8 cellular contexts compared by ENCODE assay signal in genomic region chr15:85793641-85794597, GRCh38. TPM values are rescaled to one million over a fixed set of nuclear protein-coding genes. Genes with fewer than 3 reads are reported as not detected.
DNase-seq lines count a peak whose midpoint lies in the region; ATAC-seq and TF ChIP-seq lines count a peak whose summit lies in the region.

No MANE protein-coding gene starts in this region.

- ATAC-seq in GM18519 (IDR thresholded peaks at IDR 0.05; ENCODE audit: low FRiP score, unreplicated experiment), result peak; percentile 34
- peak; percentile 40 for ATAC-seq in HG02759 (IDR thresholded peaks at IDR 0.05; ENCODE audit: unreplicated experiment)
- ATAC-seq in gastroesophageal sphincter, result peak; percentile 19

- H3K27me3 ChIP-seq in gastroesophageal sphincter, result no peaks in the 10 kb centered on the region
- H3K27me3 ChIP-seq in ovary, result no peaks in the 10 kb centered on the region

- peak overlapping the region; percentile 59 to 81 for H3K4me3 ChIP-seq in gastroesophageal sphincter
- H3K4me3 ChIP-seq in ovary, result peak overlapping the region; percentile 96

- DNase-seq in NCI-H2227 treated with DMSO at 0.1 percent for 48 hours (lab: John Stamatoyannopoulos, UW) (peak; percentile 7), ovary (peak; percentile 28 to 68 (median 60)), DMS153 (lab: John Stamatoyannopoulos, UW) (no peak), DMS79 (lab: John Stamatoyannopoulos, UW) (no peak)
- DNase-seq in activated T-helper 9 cell treated with anti-CD3 and anti-CD28 coated beads, Interleukin-2, amount 50 U/mL, for 16 hours (ENCODE audit: low read depth), result peak; percentile 19

- TF ChIP-seq CTCF in gastroesophageal sphincter (IDR thresholded peaks at IDR 0.05) (no peak), ovary (IDR thresholded peaks at IDR 0.05) (no peak)

- H3K9me3 ChIP-seq in gastroesophageal sphincter (no peaks in the 10 kb centered on the region), ovary (no peaks in the 10 kb centered on the region)

- intact Hi-C loops in ovary (cut with DNase I), result loop anchor here in 2 of 4 donors (5.0 to 10.0 kb wide), 2 partner anchors 42 to 179 kb away; no protein-coding TSS in a partner anchor

- H3K36me3 ChIP-seq in gastroesophageal sphincter (no peaks in the 10 kb centered on the region), ovary (no peaks in the 10 kb centered on the region)

- no peak for TF ChIP-seq POLR2A in gastroesophageal sphincter (IDR thresholded peaks at IDR 0.05)
- no peak for TF ChIP-seq POLR2A in ovary (IDR thresholded peaks at IDR 0.05)

- TF ChIP-seq EP300 in gastroesophageal sphincter (IDR thresholded peaks at IDR 0.05), result no peak
- no peak for TF ChIP-seq EP300 in ovary (IDR thresholded peaks at IDR 0.05)

- H3K4me1 ChIP-seq in gastroesophageal sphincter (peaks cover 0 to 35% (median 12%) of the 10 kb centered on the region in 3 donors), ovary (ENCODE audit: insufficient read depth) (peaks cover 5% of the 10 kb centered on the region)

- WGBS in gastroesophageal sphincter (ENCODE audit: low coverage in 1 of 2), 2 donors, result 0% methylated on average over 5 to 27 of the region's 56 CpGs
- 1 to 2% (median 1%) methylated on average over 53 to 56 of the region's 56 CpGs for WGBS in ovary, 3 donors

- H3K27ac ChIP-seq in gastroesophageal sphincter, result peak overlapping the region; percentile 39 to 95 (median 93)
- peak overlapping the region; percentile 47 to 85 for H3K27ac ChIP-seq in ovary

RNA-seq across cellular contexts. Expression of gene KLHL25, which starts 0.8 kb away (rescaled TPM):
- 10 to 100 TPM in 3 of 4 donors, 1 to 10 TPM in 1; 8.8 to 21.3 (median 11.8) TPM for total RNA-seq in gastroesophageal sphincter
- total RNA-seq in ovary, result 1 to 10 TPM; 5.3 to 9.6 (median 7.1) TPM
- polyA plus RNA-seq in ovary, result 1 to 10 TPM in 1 of 2 donors, under 1 TPM in 1; 0.58 to 3.2 TPM

Comparison
In these comparisons a context has a peak if more than half of its experiments do, and no peak if none do; other contexts are left out.
1. DNase-seq: peak in NCI-H2227 treated with DMSO at 0.1 percent for 48 hours (single experiment), activated T-helper 9 cell treated with anti-CD3 and anti-CD28 coated beads, Interleukin-2, amount 50 U/mL, for 16 hours (single experiment) and ovary (5 of 5); none in DMS153 (single experiment) and DMS79 (single experiment).
2. Peak in every context shown above with its lines, with median percentiles within 50 percentile points of each other: ATAC-seq.